ENCODE assay signal across 27 cellular contexts in the genomic region with DNA sequence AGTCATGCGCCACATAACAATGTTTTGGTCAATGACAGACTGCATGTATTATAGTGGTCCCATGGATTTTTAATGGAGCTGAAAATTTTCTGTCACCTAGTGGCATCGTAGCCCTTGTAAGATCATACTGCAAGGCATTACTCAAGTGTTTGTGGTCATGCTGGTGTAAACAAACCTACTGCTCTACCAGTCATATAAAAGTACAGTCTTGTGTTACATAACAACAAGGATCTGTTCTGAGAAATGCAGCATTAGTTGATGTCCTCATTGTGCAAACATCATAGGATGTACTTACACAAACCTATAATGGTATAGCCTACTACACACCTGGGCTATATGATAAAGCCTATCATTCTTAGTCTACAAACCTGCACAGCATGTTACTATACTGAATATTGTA. TPM values are rescaled to one million over a fixed set of nuclear protein-coding genes. Genes with fewer than 3 reads are reported as not detected.
DNase-seq lines count a peak whose midpoint lies in the region; ATAC-seq and TF ChIP-seq lines count a peak whose summit lies in the region.
"Had no signal": no experiment of that assay in that cellular context is flagged by ENCODE, and none has a peak within 500 bp of the region (broad histone marks: within the 10 kb centered on the region; RNA-seq: fewer than 3 reads in every experiment).

No MANE protein-coding gene starts in this region.

- no peak overlapping the region for H3K4me3 Mint-ChIP-seq in stimulated activated naive CD8-positive, alpha-beta T cell treated with anti-CD3 and anti-CD28 coated beads, Interleukin-15, Interleukin-2, amounts not matched to agents 100 ng/mL and 50 ng/mL, for 24 hours
- H3K4me3 Mint-ChIP-seq in stimulated activated naive CD8-positive, alpha-beta T cell treated with anti-CD3 and anti-CD28 coated beads, Interleukin-15, amount 100 ng/mL, for 72 hours: no peak overlapping the region
- H3K4me3 Mint-ChIP-seq: HFFc6 had no signal

- H3K27me3 Mint-ChIP-seq in stimulated activated naive CD8-positive, alpha-beta T cell treated with anti-CD3 and anti-CD28 coated beads, Interleukin-15, Interleukin-2, amounts not matched to agents 100 ng/mL and 50 ng/mL, for 24 hours: peaks cover 7% of the 10 kb centered on the region
- no peaks in the 10 kb centered on the region for H3K27me3 Mint-ChIP-seq in stimulated activated naive CD8-positive, alpha-beta T cell treated with anti-CD3 and anti-CD28 coated beads, Interleukin-15, amount 100 ng/mL, for 72 hours

- peaks cover 9% of the 10 kb centered on the region for H3K36me3 Mint-ChIP-seq in stimulated activated naive CD8-positive, alpha-beta T cell treated with anti-CD3 and anti-CD28 coated beads, Interleukin-15, Interleukin-2, amounts not matched to agents 100 ng/mL and 50 ng/mL, for 24 hours (ENCODE audit: low read depth)
- H3K36me3 Mint-ChIP-seq: CD4-positive, CD25-positive, alpha-beta regulatory T cell had no signal

- H3K9me3 ChIP-seq in upper lobe of right lung: no peaks in the 10 kb centered on the region
- H3K9me3 ChIP-seq: HAP-1 had no signal

- TF ChIP-seq CTCF in fibroblast of villous mesenchyme (IDR thresholded peaks at IDR 0.05; ENCODE audit: insufficient read depth, low read depth, low read length): no peak
- no peak for TF ChIP-seq CTCF in upper lobe of right lung (IDR thresholded peaks at IDR 0.05)

- peak overlapping the region; percentile 5 for H3K27ac Mint-ChIP-seq in stimulated activated naive CD8-positive, alpha-beta T cell treated with anti-CD3 and anti-CD28 coated beads, Interleukin-15, Interleukin-2, amounts not matched to agents 100 ng/mL and 50 ng/mL, for 24 hours
- no peak overlapping the region for H3K27ac Mint-ChIP-seq in stimulated activated naive CD8-positive, alpha-beta T cell treated with anti-CD3 and anti-CD28 coated beads, Interleukin-15, amount 100 ng/mL, for 72 hours
- H3K27ac Mint-ChIP-seq: CD4-positive, CD25-positive, alpha-beta regulatory T cell; HFFc6 had no signal

- peaks cover 30% of the 10 kb centered on the region for H3K4me1 Mint-ChIP-seq in stimulated activated naive CD8-positive, alpha-beta T cell treated with anti-CD3 and anti-CD28 coated beads, Interleukin-15, Interleukin-2, amounts not matched to agents 100 ng/mL and 50 ng/mL, for 24 hours (ENCODE audit: low read depth)
- peaks cover 26% of the 10 kb centered on the region for H3K4me1 Mint-ChIP-seq in stimulated activated naive CD8-positive, alpha-beta T cell treated with anti-CD3 and anti-CD28 coated beads, Interleukin-15, amount 100 ng/mL, for 72 hours

- no peaks in the 10 kb centered on the region for H3K36me3 ChIP-seq in upper lobe of right lung
- H3K36me3 ChIP-seq: BLaER1, HAP-1, SJCRH30 had no signal

- H3K4me3 ChIP-seq in fibroblast of villous mesenchyme (ENCODE audit: low read depth, low read length) (no peak overlapping the region), upper lobe of right lung (no peak overlapping the region)
- H3K4me3 ChIP-seq: BLaER1, GM23248, HAP-1, PC-9, SJCRH30 had no signal

- no peak for DNase-seq in stimulated activated naive CD8-positive, alpha-beta T cell treated with anti-CD3 and anti-CD28 coated beads, Interleukin-15, amount 100 ng/mL, for 72 hours
- DNase-seq in astrocyte of the hippocampus (ENCODE audit: low read depth, low spot score): peak; percentile 8
- peak; percentile 52 for DNase-seq in fibroblast of villous mesenchyme (ENCODE audit: low read depth)
- DNase-seq in NK-92 treated with Interleukin-12 subunit alpha and Interleukin-12 subunit beta, amount 100 ng/mL, for 24 hours (lab: John Stamatoyannopoulos, UW): no peak
- DNase-seq in effector CD4-positive, alpha-beta T cell: no peak
- DNase-seq in upper lobe of right lung: no peak
- DNase-seq: CD4-positive, CD25-positive, alpha-beta regulatory T cell; EL; GF-D8; GM23248; HFFc6; IMR-90; KG1; NCI-H1048; NCI-H1417; NCI-H1694; NCI-H2029 treated with DMSO at 0.1 percent for 48 hours; NCI-H446 treated with DMSO at 0.1 percent for 48 hours; NCI-H526; NCI-H82; SJCRH30 had no signal

- no peak for ATAC-seq in stimulated activated naive CD8-positive, alpha-beta T cell treated with anti-CD3 and anti-CD28 coated beads, Interleukin-15, amount 100 ng/mL, for 72 hours
- ATAC-seq in upper lobe of right lung: no peak
- ATAC-seq: Right ventricle myocardium inferior, SK-N-SH treated with all-trans-retinoic acid at 6 μM for 48 hours had no signal

- H3K4me1 ChIP-seq in upper lobe of right lung: no peaks in the 10 kb centered on the region
- H3K4me1 ChIP-seq: BLaER1, HAP-1, SJCRH30 had no signal

- no peaks in the 10 kb centered on the region for H3K27me3 ChIP-seq in upper lobe of right lung
- H3K27me3 ChIP-seq: BLaER1, SJCRH30 had no signal

- no peak overlapping the region for H3K27ac ChIP-seq in upper lobe of right lung
- H3K27ac ChIP-seq: BLaER1, GM23248, PC-9, SJCRH30 had no signal

- H3K9me3 Mint-ChIP-seq in stimulated activated naive CD8-positive, alpha-beta T cell treated with anti-CD3 and anti-CD28 coated beads, Interleukin-15, Interleukin-2, amounts not matched to agents 100 ng/mL and 50 ng/mL, for 24 hours: peaks cover 12% of the 10 kb centered on the region
- H3K9me3 Mint-ChIP-seq in stimulated activated naive CD8-positive, alpha-beta T cell treated with anti-CD3 and anti-CD28 coated beads, Interleukin-15, amount 100 ng/mL, for 72 hours: peaks cover 13 to 22% of the 10 kb centered on the region in 2 donors

- intact Hi-C loops in upper lobe of right lung (cut with DNase I): no loop called here

RNA-seq across cellular contexts. Expression of a gene that starts 34.6 kb away (rescaled TPM):
- 31.6 and 36.3 TPM in 2 replicates for total RNA-seq in fibroblast of villous mesenchyme
- 13.2 TPM for total RNA-seq in upper lobe of right lung

Comparison
In these comparisons a context has a peak if more than half of its experiments do, and no peak if none do; other contexts are left out.
1. DNase-seq: peak in astrocyte of the hippocampus (single experiment) and fibroblast of villous mesenchyme (single experiment); none in stimulated activated naive CD8-positive, alpha-beta T cell treated with anti-CD3 and anti-CD28 coated beads, Interleukin-15, amount 100 ng/mL, for 72 hours (0 of 2), NK-92 treated with Interleukin-12 subunit alpha and Interleukin-12 subunit beta, amount 100 ng/mL, for 24 hours (single experiment), effector CD4-positive, alpha-beta T cell (single experiment) and upper lobe of right lung (single experiment).